In genomic region chr18:48997985-48998831, GRCh38 we compare ENCODE assay signal across 8 cellular contexts. TPM values are rescaled to one million over a fixed set of nuclear protein-coding genes. Genes with fewer than 3 reads are reported as not detected.
DNase-seq lines count a peak whose midpoint lies in the region; ATAC-seq, FAIRE-seq and TF ChIP-seq lines count a peak whose summit lies in the region.

No MANE protein-coding gene starts in this region.

- H3K36me3 ChIP-seq in Loucy (ENCODE audit: insufficient read depth, low read length) (no peaks in the 10 kb centered on the region), lung (ENCODE audit: control insufficient read depth in 2 of 2, insufficient read depth in 2 of 2, low read length in 2 of 2) (no peaks in the 10 kb centered on the region)

- no peaks in the 10 kb centered on the region for H4K20me1 ChIP-seq in Loucy (ENCODE audit: insufficient read depth, low read length, poor library complexity, severe bottlenecking)

- peaks cover 14% of the 10 kb centered on the region for H3K4me1 Mint-ChIP-seq in central memory CD8-positive, alpha-beta T cell

- H3K4me3 ChIP-seq in Loucy (ENCODE audit: low read length, poor library complexity, severe bottlenecking), result no peak overlapping the region
- H3K4me3 ChIP-seq in lung, result no peak overlapping the region

- no peaks in the 10 kb centered on the region for H3K79me2 ChIP-seq in Loucy (ENCODE audit: insufficient read depth, low read length)

- H3K9me2 ChIP-seq in Loucy (replicated peaks; ENCODE audit: low read depth, low read length), result no peaks in the 10 kb centered on the region

- H2AFZ ChIP-seq in Loucy (ENCODE audit: low read length), result no peak overlapping the region

- no peak overlapping the region for H3K4me3 Mint-ChIP-seq in central memory CD8-positive, alpha-beta T cell

- FAIRE-seq in D721Med (lab: Jason Lieb, UNC), result no peak

- no peaks in the 10 kb centered on the region for H3K9me3 ChIP-seq in Loucy (ENCODE audit: insufficient read depth, low read depth, low read length)
- no peaks in the 10 kb centered on the region for H3K9me3 ChIP-seq in lung (ENCODE audit: control insufficient read depth in 2 of 2, insufficient read depth in 1 of 2, low read length in 1 of 2)

- 54 to 74% methylated on average over 17 of the region's 17 CpGs for WGBS in lung, 2 donors

- peak overlapping the region; percentile 70 for H3K27ac ChIP-seq in C4-2B
- H3K27ac ChIP-seq in lung (ENCODE audit: low read depth in 1 of 2, low read length in 1 of 2), result peak overlapping the region in 1 of 2 donors; percentile 65

- peak overlapping the region; percentile 10 for H3K9ac ChIP-seq in Loucy (ENCODE audit: low read depth, low read length, poor library complexity, severe bottlenecking)

- H3K4me2 ChIP-seq in Loucy (ENCODE audit: low read depth, low read length, poor library complexity, severe bottlenecking), result no peak overlapping the region

- H3K27ac Mint-ChIP-seq in central memory CD8-positive, alpha-beta T cell (ENCODE audit: low read depth), result peak overlapping the region; percentile 80

- H3K27me3 Mint-ChIP-seq in central memory CD8-positive, alpha-beta T cell, result peaks cover 19% of the 10 kb centered on the region

- no peak for DNase-seq in central memory CD8-positive, alpha-beta T cell (ENCODE audit: low spot score in 2 of 2)
- DNase-seq in lung (ENCODE audit: low spot score), result peak; percentile 73
- no peak for DNase-seq in activated naive CD4-positive, alpha-beta T cell (lab: John Stamatoyannopoulos, UW)
- no peak for DNase-seq in D721Med (ENCODE audit: insufficient read length, low spot score)

- H3K4me1 ChIP-seq in Loucy (ENCODE audit: insufficient read depth, low read length, poor library complexity, severe bottlenecking) (peaks cover 14% of the 10 kb centered on the region), lung (ENCODE audit: control insufficient read depth in 2 of 2, insufficient read depth in 2 of 2, low read length in 2 of 2) (peaks cover 3 to 14% of the 10 kb centered on the region in 2 donors)

- no peak for TF ChIP-seq CTCF in C4-2B (conservative IDR thresholded peaks at IDR 0.05)
- TF ChIP-seq CTCF in Loucy (conservative IDR thresholded peaks at IDR 0.05; ENCODE audit: low read length), result no peak
- TF ChIP-seq CTCF in lung (IDR thresholded peaks at IDR 0.05; ENCODE audit: control extremely low read depth, extremely low read depth), result no peak
- no peak for TF ChIP-seq CTCF in D721Med (IDR thresholded peaks at IDR 0.05; ENCODE audit: insufficient read depth, missing control alignments)

- peaks cover 3% of the 10 kb centered on the region for H3K36me3 Mint-ChIP-seq in central memory CD8-positive, alpha-beta T cell (ENCODE audit: insufficient read depth)

- H3K9me3 Mint-ChIP-seq in central memory CD8-positive, alpha-beta T cell, result no peaks in the 10 kb centered on the region

- no peaks in the 10 kb centered on the region for H3K27me3 ChIP-seq in Loucy (ENCODE audit: insufficient read depth, low read length, poor library complexity, severe bottlenecking)
- H3K27me3 ChIP-seq in lung (ENCODE audit: control insufficient read depth, insufficient read depth), result no peaks in the 10 kb centered on the region

- no peak for ATAC-seq in central memory CD8-positive, alpha-beta T cell (replicated peaks; ENCODE audit: extremely low read depth, poor library complexity, severe bottlenecking)
- peak; percentile 78 for ATAC-seq in lung (ENCODE audit: insufficient read depth, low FRiP score)
- ATAC-seq in HG02759 (IDR thresholded peaks at IDR 0.05; ENCODE audit: unreplicated experiment), result no peak
- ATAC-seq in GM18511 (IDR thresholded peaks at IDR 0.05; ENCODE audit: unreplicated experiment), result no peak

- no peaks in the 10 kb centered on the region for H3F3A ChIP-seq in Loucy (ENCODE audit: low read depth)

RNA-seq across cellular contexts. Expression of gene SMAD7, which starts 47.4 kb away (rescaled TPM):
- total RNA-seq in lung, result 10 to 100 TPM; 39.1 to 58.8 TPM
- 10 to 100 TPM; 11.8 to 32.5 TPM for polyA plus RNA-seq in lung
